Comparison of ENCODE assay signal across 19 cellular contexts in the genomic region with DNA sequence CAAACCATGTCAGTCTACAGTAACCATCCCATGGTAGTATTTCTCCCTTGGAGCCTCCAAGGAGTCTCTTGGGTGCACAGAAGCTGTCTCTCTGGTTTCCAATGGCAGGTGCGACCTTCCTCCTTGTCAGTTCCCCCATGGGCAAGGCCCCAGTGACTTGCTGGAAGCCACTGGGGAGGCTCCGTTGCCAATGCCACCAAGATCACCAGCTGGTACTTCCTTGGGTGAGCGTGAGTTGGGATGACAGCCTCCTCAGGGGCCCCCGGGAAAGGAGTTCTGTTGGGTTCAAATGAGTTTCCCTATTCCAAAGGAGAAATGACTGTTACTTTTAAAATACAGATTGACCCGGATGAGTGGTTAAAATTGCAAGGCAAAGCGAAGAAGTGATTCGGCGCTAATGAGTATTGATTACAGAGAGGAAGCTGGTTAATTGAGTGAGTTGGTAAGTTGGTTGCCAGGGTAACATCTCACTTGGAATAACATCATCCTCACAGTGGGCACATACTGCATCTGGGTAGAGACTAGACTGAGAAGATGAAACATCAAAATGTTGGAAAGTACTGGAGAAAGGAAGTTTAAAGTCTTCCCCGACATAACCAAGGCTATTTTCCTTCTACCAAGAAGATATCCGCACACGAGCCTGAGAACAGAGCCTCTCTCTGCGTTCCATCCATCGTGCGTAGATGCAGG. TPM values are rescaled to one million over a fixed set of nuclear protein-coding genes. Genes with fewer than 3 reads are reported as not detected.
DNase-seq lines count a peak whose midpoint lies in the region; ATAC-seq and TF ChIP-seq lines count a peak whose summit lies in the region.
"Had no signal": no experiment of that assay in that cellular context is flagged by ENCODE, and none has a peak within 500 bp of the region (broad histone marks: within the 10 kb centered on the region; RNA-seq: fewer than 3 reads in every experiment).

No MANE protein-coding gene starts in this region.

- no peaks in the 10 kb centered on the region for H3K36me3 Mint-ChIP-seq in GM23338 (ENCODE audit: low read depth)
- no peaks in the 10 kb centered on the region for H3K36me3 Mint-ChIP-seq in brain
- H3K36me3 Mint-ChIP-seq in activated naive CD8-positive, alpha-beta T cell treated with anti-CD3 and anti-CD28 coated beads for 36 hours, result no peaks in the 10 kb centered on the region
- H3K36me3 Mint-ChIP-seq: natural killer cell had no signal

- no peaks in the 10 kb centered on the region for H3K79me2 ChIP-seq in GM23338 (replicated peaks; ENCODE audit: insufficient read depth)

- no peaks in the 10 kb centered on the region for H3F3A ChIP-seq in GM23338 (replicated peaks; ENCODE audit: low read depth)

- no peaks in the 10 kb centered on the region for H3K9me3 Mint-ChIP-seq in GM23338
- H3K9me3 Mint-ChIP-seq in brain, result peaks cover 0 to 8% (median 0%) of the 10 kb centered on the region in 5 experiments
- H3K9me3 Mint-ChIP-seq in activated naive CD8-positive, alpha-beta T cell treated with anti-CD3 and anti-CD28 coated beads for 36 hours, result no peaks in the 10 kb centered on the region
- H3K9me3 Mint-ChIP-seq: activated T-helper 2 cell treated with anti-CD3 and anti-CD28 coated beads, Interferon-gamma antibody, Interleukin-2, Interleukin-4, amounts not matched to agents 10 μg/mL and 5 μg/mL and 100 μg/mL, durations not matched to agents 14 hours and 24 hours and 36 hours; natural killer cell had no signal

- H3K4me3 ChIP-seq in GM23338 (no peak overlapping the region), spleen (no peak overlapping the region)
- H3K4me3 ChIP-seq: GM12878 had no signal

- no peaks in the 10 kb centered on the region for H3K27me3 ChIP-seq in GM23338 (ENCODE audit: insufficient read depth)
- peaks cover 0 to 83% (median 9%) of the 10 kb centered on the region in 7 donors for H3K27me3 ChIP-seq in spleen (replicated peaks in 1 of 7)
- H3K27me3 ChIP-seq: brain microvascular endothelial cell had no signal

- no peaks in the 10 kb centered on the region for H4K20me1 ChIP-seq in GM23338 (replicated peaks; ENCODE audit: insufficient read depth)

- H2AFZ ChIP-seq in GM23338, result peak overlapping the region; percentile 10; the same call in 1 of the 2 replicates

- intact Hi-C loops in spleen (cut with DNase I; ENCODE audit: low total_unique reads), result no loop called here

- ATAC-seq in GM23338, result no peak
- no peak for ATAC-seq in HG03469 (IDR thresholded peaks at IDR 0.05; ENCODE audit: unreplicated experiment)
- ATAC-seq: GM12878, natural killer cell had no signal

- H3K36me3 ChIP-seq in GM23338 (ENCODE audit: insufficient read depth) (no peaks in the 10 kb centered on the region), spleen (no peaks in the 10 kb centered on the region)
- H3K36me3 ChIP-seq: brain microvascular endothelial cell, WERI-Rb-1 had no signal

- no peak for TF ChIP-seq CTCF in GM23338 (conservative IDR thresholded peaks at IDR 0.05; ENCODE audit: low read depth in 2 of 2)
- TF ChIP-seq CTCF in brain (conservative IDR thresholded peaks at IDR 0.05), result no peak
- TF ChIP-seq CTCF in spleen (IDR thresholded peaks at IDR 0.05 in 8 of 11, conservative IDR thresholded peaks at IDR 0.05 in 3 of 11), result no peak

- H3K4me1 Mint-ChIP-seq in GM23338 (peaks cover 36% of the 10 kb centered on the region), brain (peaks cover 46% of the 10 kb centered on the region)
- H3K4me1 Mint-ChIP-seq in activated naive CD8-positive, alpha-beta T cell treated with anti-CD3 and anti-CD28 coated beads for 36 hours, result no peaks in the 10 kb centered on the region

- H3K9me2 ChIP-seq in GM23338 (ENCODE audit: insufficient read depth), result no peaks in the 10 kb centered on the region

- H3K27ac ChIP-seq in GM23338 (ENCODE audit: low read depth) (no peak overlapping the region), spleen (no peak overlapping the region)
- H3K27ac ChIP-seq: WERI-Rb-1 had no signal

- no peaks in the 10 kb centered on the region for H3K9me3 ChIP-seq in spleen

- 80 to 87% (median 83%) methylated on average over 14 of the region's 14 CpGs for WGBS in spleen, 5 donors

- peak overlapping the region; percentile 48; the same call in 1 of the 2 replicates for H3K4me2 ChIP-seq in GM23338

- H3K27me3 Mint-ChIP-seq in GM23338 (ENCODE audit: insufficient read depth, low read depth, poor library complexity) (peaks cover 8% of the 10 kb centered on the region), brain (peaks cover 21% of the 10 kb centered on the region)
- H3K27me3 Mint-ChIP-seq in activated naive CD8-positive, alpha-beta T cell treated with anti-CD3 and anti-CD28 coated beads for 36 hours, result peaks cover 33% of the 10 kb centered on the region

- H3K4me1 ChIP-seq in GM23338 (ENCODE audit: insufficient read depth) (peaks cover 18% of the 10 kb centered on the region), spleen (peaks cover 0 to 36% (median 13%) of the 10 kb centered on the region in 6 donors)

- no peak overlapping the region for H3K4me3 Mint-ChIP-seq in GM23338
- H3K4me3 Mint-ChIP-seq in brain, result no peak overlapping the region
- no peak overlapping the region for H3K4me3 Mint-ChIP-seq in activated naive CD8-positive, alpha-beta T cell treated with anti-CD3 and anti-CD28 coated beads for 36 hours
- H3K4me3 Mint-ChIP-seq: natural killer cell had no signal

- no peak overlapping the region for H3K27ac Mint-ChIP-seq in GM23338
- H3K27ac Mint-ChIP-seq in brain, result peak overlapping the region in 3 of 5 experiments; percentile 46 to 94 (median 83)
- no peak overlapping the region for H3K27ac Mint-ChIP-seq in activated naive CD8-positive, alpha-beta T cell treated with anti-CD3 and anti-CD28 coated beads for 36 hours
- H3K27ac Mint-ChIP-seq: activated T-helper 2 cell treated with anti-CD3 and anti-CD28 coated beads, Interferon-gamma antibody, Interleukin-2, Interleukin-4, amounts not matched to agents 10 μg/mL and 5 μg/mL and 100 μg/mL, durations not matched to agents 14 hours and 24 hours and 36 hours; natural killer cell had no signal

- no peak for TF ChIP-seq POLR2A in spleen (IDR thresholded peaks at IDR 0.05)

- DNase-seq in GM23338 (ENCODE audit: low spot score) (no peak), myocyte (ENCODE audit: low read depth) (peak; percentile 38), spleen (peak; percentile 30), kidney tubule cell (ENCODE audit: low spot score) (no peak)
- no peak for DNase-seq in activated naive CD8-positive, alpha-beta T cell treated with anti-CD3 and anti-CD28 coated beads for 36 hours
- DNase-seq: activated CD8-positive, alpha-beta memory T cell treated with anti-CD3 and anti-CD28 coated beads, Interleukin-2, amount 50 U/mL, for 4 hours; brain microvascular endothelial cell; cortex of kidney; DMS79; Kasumi-1; natural killer cell; NCI-H1048; NCI-H1930; NCI-H345; WERI-Rb-1 had no signal

TF ChIP-seq in GM23338, 12 proteins besides CTCF, POLR2A, EP300 and RAD21:
- TF ChIP-seq, protein P1, sequence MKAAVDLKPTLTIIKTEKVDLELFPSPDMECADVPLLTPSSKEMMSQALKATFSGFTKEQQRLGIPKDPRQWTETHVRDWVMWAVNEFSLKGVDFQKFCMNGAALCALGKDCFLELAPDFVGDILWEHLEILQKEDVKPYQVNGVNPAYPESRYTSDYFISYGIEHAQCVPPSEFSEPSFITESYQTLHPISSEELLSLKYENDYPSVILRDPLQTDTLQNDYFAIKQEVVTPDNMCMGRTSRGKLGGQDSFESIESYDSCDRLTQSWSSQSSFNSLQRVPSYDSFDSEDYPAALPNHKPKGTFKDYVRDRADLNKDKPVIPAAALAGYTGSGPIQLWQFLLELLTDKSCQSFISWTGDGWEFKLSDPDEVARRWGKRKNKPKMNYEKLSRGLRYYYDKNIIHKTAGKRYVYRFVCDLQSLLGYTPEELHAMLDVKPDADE (IDR thresholded peaks at IDR 0.05), result no peak

RNA-seq across cellular contexts. Expression of a gene that starts 53.0 kb away (rescaled TPM):
- total RNA-seq in GM23338 (2014; rRNA removed; shearing (Covaris generic)), result not detected in 2 replicates
- polyA plus RNA-seq in GM23338 (2016; fragmentation: Nextera tagmentation; extraction: Ambion mirVana) (0.21 and 1.0 TPM in 2 replicates), brain (ENCODE audit: insufficient read depth, low read depth, low replicate concordance) (35.0 TPM), spleen (100 to 1,000 TPM; 419 to 691 (median 502) TPM)
- total RNA-seq in myocyte (0.62 and 0.78 TPM in 2 replicates), spleen (100 to 1,000 TPM; 473 to 747 (median 586) TPM)
- 1.3 TPM for polyA plus RNA-seq in myocyte (2012)
- 100 to 1,000 TPM; 232 to 233 TPM for total RNA-seq in activated naive CD8-positive, alpha-beta T cell treated with anti-CD3 and anti-CD28 coated beads for 36 hours

Comparison
In these comparisons a context has a peak if more than half of its experiments do, and no peak if none do; other contexts are left out.
1. DNase-seq: peak in myocyte (single experiment) and spleen (single experiment); none in GM23338 (single experiment), activated naive CD8-positive, alpha-beta T cell treated with anti-CD3 and anti-CD28 coated beads for 36 hours (single experiment) and kidney tubule cell (single experiment).
2. H3K27ac Mint-ChIP-seq: peak in brain (3 of 5); none in GM23338 (single experiment) and activated naive CD8-positive, alpha-beta T cell treated with anti-CD3 and anti-CD28 coated beads for 36 hours (single experiment).
3. RNA of a gene that starts 53.0 kb away (total RNA-seq): 473 to 747 TPM in spleen and 232 to 233 TPM in activated naive CD8-positive, alpha-beta T cell treated with anti-CD3 and anti-CD28 coated beads for 36 hours; 0.62 to 0.78 TPM in myocyte and not detected in GM23338; every median in the first group is over 100 times any median in the second.